In genomic region chr4:1614502-1614853, GRCh38 we compare ENCODE assay signal across 11 cellular contexts.
"Had no signal": no experiment of that assay in that cellular context is flagged by ENCODE, and none has a peak within 500 bp of the region (broad histone marks: within the 10 kb centered on the region; RNA-seq: fewer than 3 reads in every experiment).

No MANE protein-coding gene starts in this region.

- H3K4me3 Mint-ChIP-seq: activated B cell treated with CpG ODN at 0.5 μM for 24 hours; activated CD4-positive, alpha-beta T cell treated with anti-CD3 and anti-CD28 coated beads, Interleukin-2, amount 10 ng/mL, durations not matched to agents 24 days and 14 days; activated T-cell treated with anti-CD3 and anti-CD28 coated beads, Interleukin-2, amount 50 U/mL, for 24 hours; neural progenitor cell; stimulated activated effector memory CD8-positive, alpha-beta T cell treated with anti-CD3 and anti-CD28 coated beads, Interleukin-12 subunit alpha, Interleukin-12 subunit beta, amount 100 ng/mL, for 72 hours had no signal

- H3K27ac ChIP-seq: adrenal gland, cardiac muscle cell, dorsolateral prefrontal cortex, neural progenitor cell, pancreas had no signal

- DNase-seq: activated B cell treated with CpG ODN at 0.5 μM for 24 hours; activated CD4-positive, alpha-beta T cell treated with anti-CD3 and anti-CD28 coated beads, Interleukin-2, amount 10 ng/mL, durations not matched to agents 24 days and 14 days; activated T-cell treated with anti-CD3 and anti-CD28 coated beads, Interleukin-2, amount 50 U/mL, for 24 hours; adrenal gland; dorsolateral prefrontal cortex; midbrain had no signal

- H3K36me3 ChIP-seq: adrenal gland, cardiac muscle cell, neural progenitor cell, pancreas had no signal

- H3K4me1 ChIP-seq: adrenal gland, neural progenitor cell, pancreas had no signal

- H3K36me3 Mint-ChIP-seq: neural progenitor cell; stimulated activated effector memory CD8-positive, alpha-beta T cell treated with anti-CD3 and anti-CD28 coated beads, Interleukin-12 subunit alpha, Interleukin-12 subunit beta, amount 100 ng/mL, for 72 hours had no signal

- ATAC-seq: pancreas; stimulated activated effector memory CD8-positive, alpha-beta T cell treated with anti-CD3 and anti-CD28 coated beads, Interleukin-12 subunit alpha, Interleukin-12 subunit beta, amount 100 ng/mL, for 72 hours had no signal

- H3K4me3 ChIP-seq: adrenal gland, cardiac muscle cell, dorsolateral prefrontal cortex, lung, neural progenitor cell, pancreas had no signal

- H3K9me3 Mint-ChIP-seq: neural progenitor cell had no signal

- H3K27me3 ChIP-seq: adrenal gland, cardiac muscle cell, dorsolateral prefrontal cortex, neural progenitor cell, pancreas had no signal

- H3K27ac Mint-ChIP-seq: activated B cell treated with CpG ODN at 0.5 μM for 24 hours; activated CD4-positive, alpha-beta T cell treated with anti-CD3 and anti-CD28 coated beads, Interleukin-2, amount 10 ng/mL, durations not matched to agents 24 days and 14 days; activated T-cell treated with anti-CD3 and anti-CD28 coated beads, Interleukin-2, amount 50 U/mL, for 24 hours; neural progenitor cell; stimulated activated effector memory CD8-positive, alpha-beta T cell treated with anti-CD3 and anti-CD28 coated beads, Interleukin-12 subunit alpha, Interleukin-12 subunit beta, amount 100 ng/mL, for 72 hours had no signal

- H3K9me3 ChIP-seq: adrenal gland, pancreas had no signal

- H3K4me1 Mint-ChIP-seq: activated B cell treated with CpG ODN at 0.5 μM for 24 hours had no signal

- H3K27me3 Mint-ChIP-seq: activated B cell treated with CpG ODN at 0.5 μM for 24 hours; activated CD4-positive, alpha-beta T cell treated with anti-CD3 and anti-CD28 coated beads, Interleukin-2, amount 10 ng/mL, durations not matched to agents 24 days and 14 days; activated T-cell treated with anti-CD3 and anti-CD28 coated beads, Interleukin-2, amount 50 U/mL, for 24 hours had no signal
